In genomic region chr18:42640160-42640559, GRCh38 we compare ENCODE assay signal across 23 cellular contexts.
DNase-seq lines count a peak whose midpoint lies in the region; ATAC-seq, FAIRE-seq and TF ChIP-seq lines count a peak whose summit lies in the region.
"Had no signal": no experiment of that assay in that cellular context is flagged by ENCODE, and none has a peak within 500 bp of the region (broad histone marks: within the 10 kb centered on the region; RNA-seq: fewer than 3 reads in every experiment).

No MANE protein-coding gene starts in this region.

- no peak overlapping the region for H3K56ac ChIP-seq in mesendoderm (ENCODE audit: low read length)

- no peaks in the 10 kb centered on the region for H3K4me1 Mint-ChIP-seq in CD4-positive, alpha-beta memory T cell
- H3K4me1 Mint-ChIP-seq in CD4-positive, alpha-beta T cell (ENCODE audit: low read depth) = no peaks in the 10 kb centered on the region
- H3K4me1 Mint-ChIP-seq: CD8-positive, alpha-beta memory T cell had no signal

- H3K18ac ChIP-seq in mesendoderm (ENCODE audit: low read length) = no peak overlapping the region

- no peak overlapping the region for H3K27ac Mint-ChIP-seq in CD4-positive, alpha-beta memory T cell
- H3K27ac Mint-ChIP-seq in CD4-positive, alpha-beta T cell = no peak overlapping the region
- H3K27ac Mint-ChIP-seq: CD8-positive, alpha-beta memory T cell; H9; HFFc6 had no signal

- POLR2A ChIA-PET in CD4-positive, alpha-beta memory T cell (lab: Charles Lee; ENCODE audit: partially characterized antibody) = no interaction called here
- POLR2A ChIA-PET in CD4-positive, alpha-beta T cell (lab: Charles Lee) = no interaction called here

- no peaks in the 10 kb centered on the region for H3K36me3 ChIP-seq in mesendoderm (ENCODE audit: control insufficient read depth, insufficient read depth, low read length)
- no peaks in the 10 kb centered on the region for H3K36me3 ChIP-seq in CD4-positive, alpha-beta memory T cell (ENCODE audit: insufficient read depth, low read length)
- H3K36me3 ChIP-seq: BLaER1 treated with 17β-estradiol and CSF1 and Interleukin-3, amounts not matched to agents 10 nM and 100 nM; SJCRH30 had no signal

- DNase-seq in LoVo (ENCODE audit: low spot score) (peak; percentile 2), RCC 7860 (ENCODE audit: low spot score) (peak; percentile 85), epithelial cell of esophagus (ENCODE audit: low read depth) (peak; percentile 26), mesendoderm (peak; percentile 51)
- no peak for DNase-seq in CD4-positive, alpha-beta memory T cell
- DNase-seq in CD4-positive, alpha-beta T cell = no peak
- DNase-seq: CD8-positive, alpha-beta memory T cell; DND-41; H9; HFFc6; KBM-7; NCI-H1092 treated with DMSO at 0.1 percent for 48 hours; NCI-H1694; NCI-H2081 treated with DMSO at 0.1 percent for 48 hours; NCI-H446 treated with DMSO at 0.1 percent for 48 hours; NCI-H774; SJCRH30; T-helper 1 cell had no signal

- H3K4me1 ChIP-seq in mesendoderm (ENCODE audit: control insufficient read depth, low read depth, low read length) = no peaks in the 10 kb centered on the region
- H3K4me1 ChIP-seq in CD4-positive, alpha-beta memory T cell (ENCODE audit: insufficient read depth, low read length) = no peaks in the 10 kb centered on the region
- H3K4me1 ChIP-seq: BLaER1 treated with 17β-estradiol and CSF1 and Interleukin-3, amounts not matched to agents 10 nM and 100 nM; SJCRH30 had no signal

- ATAC-seq in GM18858 (IDR thresholded peaks at IDR 0.05; ENCODE audit: unreplicated experiment) (no peak), HG02884 (IDR thresholded peaks at IDR 0.05; ENCODE audit: unreplicated experiment) (no peak)
- no peak for ATAC-seq in CD4-positive, alpha-beta T cell (ENCODE audit: poor library complexity)
- ATAC-seq: GM12878, Panc1 had no signal

- H3K27me3 Mint-ChIP-seq in CD4-positive, alpha-beta memory T cell = no peaks in the 10 kb centered on the region
- no peaks in the 10 kb centered on the region for H3K27me3 Mint-ChIP-seq in CD4-positive, alpha-beta T cell
- H3K27me3 Mint-ChIP-seq: CD8-positive, alpha-beta memory T cell had no signal

- no peak overlapping the region for H3K27ac ChIP-seq in mesendoderm (ENCODE audit: low read depth, low read length)
- no peak overlapping the region for H3K27ac ChIP-seq in CD4-positive, alpha-beta memory T cell (ENCODE audit: low read depth, low read length)
- H3K27ac ChIP-seq in CD4-positive, alpha-beta T cell (ENCODE audit: low read depth, low read length) = no peak overlapping the region
- H3K27ac ChIP-seq: BLaER1 treated with 17β-estradiol and CSF1 and Interleukin-3, amounts not matched to agents 10 nM and 100 nM; SJCRH30 had no signal

- no peaks in the 10 kb centered on the region for H3K9me3 ChIP-seq in CD4-positive, alpha-beta memory T cell (ENCODE audit: control insufficient read depth in 1 of 2, low read length in 2 of 2)
- no peaks in the 10 kb centered on the region for H3K9me3 ChIP-seq in CD4-positive, alpha-beta T cell (ENCODE audit: control insufficient read depth, low read length)
- H3K9me3 ChIP-seq: BLaER1 treated with 17β-estradiol and CSF1 and Interleukin-3, amounts not matched to agents 10 nM and 100 nM; SJCRH30 had no signal

- no peak for TF ChIP-seq CTCF in epithelial cell of esophagus (IDR thresholded peaks at IDR 0.05; ENCODE audit: insufficient read depth, low read depth, low read length, missing control alignments)
- no peak for TF ChIP-seq CTCF in CD4-positive, alpha-beta T cell (IDR thresholded peaks at IDR 0.05)

- no peak overlapping the region for H3K4me3 Mint-ChIP-seq in CD4-positive, alpha-beta memory T cell
- no peak overlapping the region for H3K4me3 Mint-ChIP-seq in CD4-positive, alpha-beta T cell
- H3K4me3 Mint-ChIP-seq: CD8-positive, alpha-beta memory T cell; H9; HFFc6 had no signal

- H3K27me3 ChIP-seq in mesendoderm (ENCODE audit: insufficient read depth, low read length, poor library complexity) = no peaks in the 10 kb centered on the region
- H3K27me3 ChIP-seq in CD4-positive, alpha-beta memory T cell (ENCODE audit: insufficient read depth, low read length) = no peaks in the 10 kb centered on the region
- H3K27me3 ChIP-seq in CD4-positive, alpha-beta T cell (ENCODE audit: control insufficient read depth, insufficient read depth, low read length) = no peaks in the 10 kb centered on the region
- H3K27me3 ChIP-seq: BLaER1 treated with 17β-estradiol and CSF1 and Interleukin-3, amounts not matched to agents 10 nM and 100 nM; SJCRH30 had no signal

- no peak overlapping the region for H3K4ac ChIP-seq in mesendoderm (ENCODE audit: low read depth, low read length)

- no peak overlapping the region for H3K9ac ChIP-seq in mesendoderm (ENCODE audit: low read length)
- H3K9ac ChIP-seq: BLaER1 treated with 17β-estradiol and CSF1 and Interleukin-3, amounts not matched to agents 10 nM and 100 nM had no signal

- no peak overlapping the region for H4K8ac ChIP-seq in mesendoderm (ENCODE audit: low read depth, low read length)

- CTCF ChIA-PET in CD4-positive, alpha-beta memory T cell (lab: Charles Lee; ENCODE audit: partially characterized antibody) = no interaction called here
- CTCF ChIA-PET in CD4-positive, alpha-beta T cell (lab: Charles Lee) = no interaction called here

- intact Hi-C loops in CD4-positive, alpha-beta memory T cell (cut with micrococcal nuclease) = no loop called here
- intact Hi-C loops in CD4-positive, alpha-beta T cell (cut with DNase I, micrococcal nuclease) = no loop called here

- no peak overlapping the region for H4K5ac ChIP-seq in mesendoderm (ENCODE audit: low read length)

- H2AK5ac ChIP-seq in mesendoderm (ENCODE audit: low read length) = no peak overlapping the region

- FAIRE-seq in RCC 7860 (lab: Jason Lieb, UNC) = peak; percentile 69
- FAIRE-seq: GM12878 had no signal

- peaks cover 0 to 22% (median 4%) of the 10 kb centered on the region in 8 donors for H3K9me3 Mint-ChIP-seq in CD4-positive, alpha-beta memory T cell
- H3K9me3 Mint-ChIP-seq in CD4-positive, alpha-beta T cell = peaks cover 10% of the 10 kb centered on the region
- H3K9me3 Mint-ChIP-seq: H9 had no signal

- no peak overlapping the region for H3K4me3 ChIP-seq in epithelial cell of esophagus (ENCODE audit: low read length)
- no peak overlapping the region for H3K4me3 ChIP-seq in mesendoderm (ENCODE audit: low read length)
- no peak overlapping the region for H3K4me3 ChIP-seq in CD4-positive, alpha-beta memory T cell (ENCODE audit: low read length in 2 of 2)
- H3K4me3 ChIP-seq: BLaER1 treated with 17β-estradiol and CSF1 and Interleukin-3, amounts not matched to agents 10 nM and 100 nM; GM12878; SJCRH30 had no signal

- H3K36me3 Mint-ChIP-seq in CD4-positive, alpha-beta memory T cell = no peaks in the 10 kb centered on the region
- no peaks in the 10 kb centered on the region for H3K36me3 Mint-ChIP-seq in CD4-positive, alpha-beta T cell (ENCODE audit: low read depth)
- H3K36me3 Mint-ChIP-seq: CD8-positive, alpha-beta memory T cell had no signal

- H2BK5ac ChIP-seq in mesendoderm (ENCODE audit: low read length) = no peak overlapping the region

- H3K79me1 ChIP-seq in mesendoderm (ENCODE audit: low read length) = no peaks in the 10 kb centered on the region

- no peak overlapping the region for H3K4me2 ChIP-seq in mesendoderm (ENCODE audit: low read length)
- H3K4me2 ChIP-seq: BLaER1 treated with 17β-estradiol and CSF1 and Interleukin-3, amounts not matched to agents 10 nM and 100 nM had no signal

- H2BK15ac ChIP-seq in mesendoderm (replicated peaks; ENCODE audit: low read depth) = no peak overlapping the region

- H3K79me2 ChIP-seq in mesendoderm (ENCODE audit: control insufficient read depth, insufficient read depth, low read length) = no peaks in the 10 kb centered on the region

- H2BK120ac ChIP-seq in mesendoderm (ENCODE audit: low read depth, low read length) = no peak overlapping the region

- H3K23ac ChIP-seq in mesendoderm (ENCODE audit: low read length) = no peak overlapping the region

Comparison
In these comparisons a context has a peak if more than half of its experiments do, and no peak if none do; other contexts are left out.
1. DNase-seq: peak in LoVo (single experiment), RCC 7860 (single experiment), epithelial cell of esophagus (single experiment) and mesendoderm (single experiment); none in CD4-positive, alpha-beta memory T cell (0 of 5) and CD4-positive, alpha-beta T cell (0 of 10).